In the genomic region with DNA sequence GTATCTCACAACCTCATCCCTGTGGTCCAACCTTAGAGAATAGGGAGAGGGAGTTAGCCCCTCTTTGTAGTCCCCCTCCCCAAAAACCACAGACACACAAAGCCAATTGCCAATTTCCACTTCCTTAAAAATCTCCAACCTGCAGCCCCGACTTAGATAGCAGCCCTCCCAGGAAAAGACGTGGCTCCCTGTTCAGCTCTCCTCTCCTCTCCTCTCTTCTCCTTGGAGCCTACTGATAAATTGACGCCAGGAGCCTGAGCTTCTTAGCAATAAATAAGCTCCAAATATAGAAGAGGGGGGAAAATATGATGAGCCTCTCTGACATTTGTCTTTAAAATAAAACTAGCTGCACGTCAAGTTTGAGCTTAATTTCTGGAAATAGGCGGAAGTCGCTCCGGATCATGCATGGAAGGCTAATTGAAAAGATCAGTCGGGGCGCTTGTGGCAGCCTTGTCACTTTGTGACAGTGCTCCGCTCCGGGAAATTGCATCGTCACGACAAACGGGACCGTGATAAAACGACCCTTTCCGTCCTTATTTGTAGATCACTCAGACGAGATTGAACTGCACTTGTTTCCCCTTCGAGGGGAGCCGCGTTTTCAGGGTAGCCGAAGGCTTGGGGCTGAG, we compare ENCODE assay signal across 14 cellular contexts. TPM values are rescaled to one million over a fixed set of nuclear protein-coding genes. Genes with fewer than 3 reads are reported as not detected.
DNase-seq lines count a peak whose midpoint lies in the region; ATAC-seq lines count a peak whose summit lies in the region.
"Had no signal": no experiment of that assay in that cellular context is flagged by ENCODE, and none has a peak within 500 bp of the region (broad histone marks: within the 10 kb centered on the region; RNA-seq: fewer than 3 reads in every experiment).

No MANE protein-coding gene starts in this region.

- CTCF ChIA-PET in activated CD8-positive, alpha-beta T cell treated with anti-CD3 and anti-CD28 coated beads, Interleukin-2, amount 10 ng/mL, durations not matched to agents 7 days and 5 days (lab: Charles Lee) = interaction anchor here (0.7 kb wide), 1 partner anchor 150 kb away, joined by 3 read pairs; no protein-coding TSS in a partner anchor

- H3K36me3 ChIP-seq in iPS-15b (ENCODE audit: control insufficient read depth, insufficient read depth, low read length) = no peaks in the 10 kb centered on the region
- no peaks in the 10 kb centered on the region for H3K36me3 ChIP-seq in subcutaneous abdominal adipose tissue (ENCODE audit: control insufficient read depth in 5 of 5, insufficient read depth in 5 of 5, low read length in 5 of 5)
- H3K36me3 ChIP-seq: adrenal gland, tibial artery had no signal

- no peak overlapping the region for H3K9ac ChIP-seq in iPS-15b (ENCODE audit: low read depth, low read length)
- H3K9ac ChIP-seq in subcutaneous abdominal adipose tissue (ENCODE audit: low read length in 5 of 5) = no peak overlapping the region

- H3K4me1 ChIP-seq in iPS-15b (ENCODE audit: control insufficient read depth, insufficient read depth, low read length) = peaks cover 18% of the 10 kb centered on the region
- peaks cover 2 to 33% (median 29%) of the 10 kb centered on the region in 5 donors for H3K4me1 ChIP-seq in subcutaneous abdominal adipose tissue (ENCODE audit: control insufficient read depth in 5 of 5, insufficient read depth in 5 of 5, low read length in 5 of 5)

- no peaks in the 10 kb centered on the region for H3K36me3 Mint-ChIP-seq in activated T-cell treated with anti-CD3 and anti-CD28 coated beads, Interleukin-2, amount 50 U/mL, for 4 hours (ENCODE audit: insufficient read depth)
- peaks cover 17% of the 10 kb centered on the region for H3K36me3 Mint-ChIP-seq in activated CD8-positive, alpha-beta T cell treated with anti-CD3 and anti-CD28 coated beads, Interleukin-2, amount 10 ng/mL, durations not matched to agents 7 days and 5 days (ENCODE audit: low read depth)

- POLR2A ChIA-PET in activated CD8-positive, alpha-beta T cell treated with anti-CD3 and anti-CD28 coated beads, Interleukin-2, amount 10 ng/mL, durations not matched to agents 7 days and 5 days (lab: Charles Lee) = no interaction called here

- peak overlapping the region; percentile 50 for H3K4me3 Mint-ChIP-seq in activated T-cell treated with anti-CD3 and anti-CD28 coated beads, Interleukin-2, amount 50 U/mL, for 4 hours
- peak overlapping the region; percentile 47 for H3K4me3 Mint-ChIP-seq in activated CD8-positive, alpha-beta T cell treated with anti-CD3 and anti-CD28 coated beads, Interleukin-2, amount 10 ng/mL, durations not matched to agents 7 days and 5 days

- H3K4me3 ChIP-seq in iPS-15b (ENCODE audit: low read depth, low read length) (peak overlapping the region; percentile 45), subcutaneous abdominal adipose tissue (ENCODE audit: low read depth in 1 of 5, low read length in 5 of 5) (peak overlapping the region in 4 of 5 donors; percentile 34 to 50 (median 40))
- H3K4me3 ChIP-seq: adrenal gland, PC-9 had no signal

- H3K27me3 Mint-ChIP-seq in activated T-cell treated with anti-CD3 and anti-CD28 coated beads, Interleukin-2, amount 50 U/mL, for 4 hours (ENCODE audit: low read depth) = peaks cover 87% of the 10 kb centered on the region
- peaks cover 85% of the 10 kb centered on the region for H3K27me3 Mint-ChIP-seq in activated CD8-positive, alpha-beta T cell treated with anti-CD3 and anti-CD28 coated beads, Interleukin-2, amount 10 ng/mL, durations not matched to agents 7 days and 5 days (ENCODE audit: low read depth)

- H3K4me1 Mint-ChIP-seq in activated T-cell treated with anti-CD3 and anti-CD28 coated beads, Interleukin-2, amount 50 U/mL, for 4 hours (ENCODE audit: low read depth) = peaks cover 35% of the 10 kb centered on the region
- peaks cover 30% of the 10 kb centered on the region for H3K4me1 Mint-ChIP-seq in activated CD8-positive, alpha-beta T cell treated with anti-CD3 and anti-CD28 coated beads, Interleukin-2, amount 10 ng/mL, durations not matched to agents 7 days and 5 days (ENCODE audit: low read depth)

- no peak for ATAC-seq in activated T-cell treated with anti-CD3 and anti-CD28 coated beads, Interleukin-2, amount 50 U/mL, for 4 hours
- ATAC-seq in activated CD8-positive, alpha-beta T cell treated with anti-CD3 and anti-CD28 coated beads, Interleukin-2, amount 10 ng/mL, durations not matched to agents 7 days and 5 days = no peak
- ATAC-seq in HG03159 (IDR thresholded peaks at IDR 0.05; ENCODE audit: unreplicated experiment) = no peak
- ATAC-seq in activated CD4-positive, CD25-positive, alpha-beta regulatory T cell treated with anti-CD3 and anti-CD28 coated beads, Interleukin-2, amount 50 U/mL, for 24 hours = no peak
- ATAC-seq: esophagus mucosa had no signal

- no peak for DNase-seq in activated T-cell treated with anti-CD3 and anti-CD28 coated beads, Interleukin-2, amount 50 U/mL, for 4 hours
- no peak for DNase-seq in activated T-cell treated with anti-CD3 and anti-CD28 coated beads, Interleukin-2, amount 50 U/mL, for 1 hour
- no peak for DNase-seq in activated CD8-positive, alpha-beta T cell treated with anti-CD3 and anti-CD28 coated beads, Interleukin-2, amount 10 ng/mL, durations not matched to agents 7 days and 5 days
- no peak for DNase-seq in NCI-H510A (lab: John Stamatoyannopoulos, UW)
- DNase-seq: NCI-H2081; PC-9; stimulated activated CD4-positive, alpha-beta T cell treated with anti-CD3 and anti-CD28 coated beads, Interleukin-4, amount 100 ng/mL, for 1 hour; tibial artery had no signal

- H3K27me3 ChIP-seq in iPS-15b (ENCODE audit: control insufficient read depth, insufficient read depth, low read length) (peaks cover 100% of the 10 kb centered on the region), subcutaneous abdominal adipose tissue (ENCODE audit: control insufficient read depth in 5 of 5, insufficient read depth in 4 of 5, low read length in 5 of 5) (peaks cover 87 to 96% (median 91%) of the 10 kb centered on the region in 5 donors)

- peaks cover 17% of the 10 kb centered on the region for H3K9me3 Mint-ChIP-seq in activated T-cell treated with anti-CD3 and anti-CD28 coated beads, Interleukin-2, amount 50 U/mL, for 4 hours
- H3K9me3 Mint-ChIP-seq in activated CD8-positive, alpha-beta T cell treated with anti-CD3 and anti-CD28 coated beads, Interleukin-2, amount 10 ng/mL, durations not matched to agents 7 days and 5 days (ENCODE audit: insufficient read depth) = no peaks in the 10 kb centered on the region

- no peak overlapping the region for H3K27ac ChIP-seq in subcutaneous abdominal adipose tissue (ENCODE audit: low read depth, low read length)
- H3K27ac ChIP-seq: adrenal gland, PC-9, tibial artery had no signal

- H3K9me3 ChIP-seq in iPS-15b (ENCODE audit: control insufficient read depth, insufficient read depth, low read length) (no peaks in the 10 kb centered on the region), subcutaneous abdominal adipose tissue (ENCODE audit: control insufficient read depth in 5 of 5, low read length in 5 of 5) (peaks cover 0 to 4% (median 0%) of the 10 kb centered on the region in 5 donors)
- H3K9me3 ChIP-seq: adrenal gland, tibial artery had no signal

- peak overlapping the region; percentile 52 for H3K27ac Mint-ChIP-seq in activated CD8-positive, alpha-beta T cell treated with anti-CD3 and anti-CD28 coated beads, Interleukin-2, amount 10 ng/mL, durations not matched to agents 7 days and 5 days

RNA-seq across cellular contexts. Expression of a gene that starts 7.2 kb away (rescaled TPM):
- not detected for total RNA-seq in activated T-cell treated with anti-CD3 and anti-CD28 coated beads, Interleukin-2, amount 50 U/mL, for 4 hours
- total RNA-seq in activated CD8-positive, alpha-beta T cell treated with anti-CD3 and anti-CD28 coated beads, Interleukin-2, amount 10 ng/mL, durations not matched to agents 7 days and 5 days = not detected
- total RNA-seq: esophagus mucosa had no signal
